In genomic region chr5:137792291-137792690, GRCh38 we compare ENCODE assay signal across 20 cellular contexts. TPM values are rescaled to one million over a fixed set of nuclear protein-coding genes. Genes with fewer than 3 reads are reported as not detected.
DNase-seq lines count a peak whose midpoint lies in the region; ATAC-seq, FAIRE-seq and TF ChIP-seq lines count a peak whose summit lies in the region.
"Had no signal": no experiment of that assay in that cellular context is flagged by ENCODE, and none has a peak within 500 bp of the region (broad histone marks: within the 10 kb centered on the region; RNA-seq: fewer than 3 reads in every experiment).

No MANE protein-coding gene starts in this region.

- H3K4me3 Mint-ChIP-seq in glutamatergic neuron (ENCODE audit: unreplicated experiment) = no peak overlapping the region

- TF ChIP-seq CTCF in epithelial cell of proximal tubule (conservative IDR thresholded peaks at IDR 0.05; ENCODE audit: low read depth, low read length) = no peak
- no peak for TF ChIP-seq CTCF in glutamatergic neuron (IDR thresholded peaks at IDR 0.05; ENCODE audit: partially characterized antibody, unreplicated experiment)

- no peaks in the 10 kb centered on the region for H3K9me3 Mint-ChIP-seq in glutamatergic neuron (ENCODE audit: unreplicated experiment)

- no peak overlapping the region for H3K27ac Mint-ChIP-seq in glutamatergic neuron (ENCODE audit: unreplicated experiment)

- no peaks in the 10 kb centered on the region for H3K4me1 ChIP-seq in small intestine (ENCODE audit: control insufficient read depth in 2 of 2, insufficient read depth in 1 of 2, low read depth in 1 of 2, low read length in 1 of 2)
- H3K4me1 ChIP-seq: tibial artery had no signal

- H3K4me3 ChIP-seq in epithelial cell of proximal tubule (ENCODE audit: low read depth, low read length) = no peak overlapping the region
- H3K4me3 ChIP-seq in small intestine (ENCODE audit: low read depth in 1 of 2, low read length in 2 of 2) = no peak overlapping the region
- H3K4me3 ChIP-seq: cardiac muscle cell, tibial artery had no signal

- ATAC-seq in GM18907 (IDR thresholded peaks at IDR 0.05; ENCODE audit: unreplicated experiment) = peak; percentile 78
- ATAC-seq in HG03108 (IDR thresholded peaks at IDR 0.05; ENCODE audit: unreplicated experiment) = peak; percentile 61
- ATAC-seq in HG03520 (IDR thresholded peaks at IDR 0.05; ENCODE audit: unreplicated experiment) = no peak
- ATAC-seq in HG02973 (IDR thresholded peaks at IDR 0.05; ENCODE audit: unreplicated experiment) = no peak
- ATAC-seq: left lobe of liver had no signal

- no peaks in the 10 kb centered on the region for H3K36me3 ChIP-seq in small intestine (ENCODE audit: control insufficient read depth in 2 of 2, insufficient read depth in 2 of 2, low read length in 2 of 2)
- H3K36me3 ChIP-seq: cardiac muscle cell, tibial artery had no signal

- H3K27ac ChIP-seq in small intestine (ENCODE audit: low read depth in 1 of 2, low read length in 1 of 2) = no peak overlapping the region
- H3K27ac ChIP-seq: cardiac muscle cell, tibial artery had no signal

- 8 to 42% (median 24%) methylated on average over 1 of the region's 1 CpG for WGBS in small intestine, 3 donors

- H3K4me1 Mint-ChIP-seq in glutamatergic neuron (ENCODE audit: low read depth, unreplicated experiment) = no peaks in the 10 kb centered on the region

- H3K27me3 ChIP-seq in small intestine (ENCODE audit: control insufficient read depth in 2 of 2, insufficient read depth in 2 of 2, low read length in 2 of 2) = no peaks in the 10 kb centered on the region
- H3K27me3 ChIP-seq: cardiac muscle cell, tibial artery had no signal

- H3K9me3 ChIP-seq in small intestine (ENCODE audit: control insufficient read depth, low read depth) = no peaks in the 10 kb centered on the region
- H3K9me3 ChIP-seq: tibial artery had no signal

- FAIRE-seq in small intestine (lab: Jason Lieb, UNC) = no peak

- no peaks in the 10 kb centered on the region for H3K27me3 Mint-ChIP-seq in glutamatergic neuron (ENCODE audit: unreplicated experiment)

- DNase-seq in epithelial cell of proximal tubule (ENCODE audit: low read depth) (peak; percentile 44), small intestine (peak; percentile 47), glutamatergic neuron (no peak)
- no peak for DNase-seq in stimulated activated naive CD4-positive, alpha-beta T cell treated with Interleukin-2 at 50 U/mL for 16 hours (lab: John Stamatoyannopoulos, UW)
- DNase-seq: activated CD4-positive, alpha-beta T cell treated with anti-CD3 and anti-CD28 coated beads, Interleukin-2, amount 50 U/mL, for 1 hour; activated CD8-positive, alpha-beta memory T cell treated with anti-CD3 and anti-CD28 coated beads, Interleukin-2, amount 50 U/mL, for 48 hours; activated gamma-delta T cell treated with Interleukin-2 at 50 U/mL for 16 hours; amniotic stem cell; foreskin fibroblast; NCI-H146; NCI-H2171; NCI-H748 treated with DMSO at 0.1 percent for 48 hours; SHP77 treated with DMSO at 0.1 percent for 48 hours; tibial artery had no signal

- no peaks in the 10 kb centered on the region for H3K36me3 Mint-ChIP-seq in glutamatergic neuron (ENCODE audit: unreplicated experiment)

RNA-seq across cellular contexts. Expression of gene HNRNPA0, which starts 38.1 kb away (rescaled TPM):
- total RNA-seq in epithelial cell of proximal tubule (10.4 and 13.3 TPM in 2 replicates), glutamatergic neuron (ENCODE audit: unreplicated experiment) (65.2 TPM)
- polyA plus RNA-seq in small intestine = 10 to 100 TPM; 17.6 to 38.6 (median 17.7) TPM

RNA-seq across cellular contexts. Expression of gene KLHL3, which starts 56.4 kb away (rescaled TPM):
- total RNA-seq in epithelial cell of proximal tubule (1.1 and 2.5 TPM in 2 replicates), glutamatergic neuron (ENCODE audit: unreplicated experiment) (5.7 TPM)
- 1 to 10 TPM in 1 of 3 donors, under 1 TPM in 2; 0.67 to 2.8 (median 0.81) TPM for polyA plus RNA-seq in small intestine

Comparison
In these comparisons a context has a peak if more than half of its experiments do, and no peak if none do; other contexts are left out.
1. ATAC-seq: peak in GM18907 (single experiment) and HG03108 (single experiment); none in HG03520 (single experiment) and HG02973 (single experiment).
2. DNase-seq: peak in epithelial cell of proximal tubule (single experiment) and small intestine (single experiment); none in stimulated activated naive CD4-positive, alpha-beta T cell treated with Interleukin-2 at 50 U/mL for 16 hours (single experiment) and glutamatergic neuron (single experiment).